Comparison of ENCODE assay signal across 8 cellular contexts in the genomic region with DNA sequence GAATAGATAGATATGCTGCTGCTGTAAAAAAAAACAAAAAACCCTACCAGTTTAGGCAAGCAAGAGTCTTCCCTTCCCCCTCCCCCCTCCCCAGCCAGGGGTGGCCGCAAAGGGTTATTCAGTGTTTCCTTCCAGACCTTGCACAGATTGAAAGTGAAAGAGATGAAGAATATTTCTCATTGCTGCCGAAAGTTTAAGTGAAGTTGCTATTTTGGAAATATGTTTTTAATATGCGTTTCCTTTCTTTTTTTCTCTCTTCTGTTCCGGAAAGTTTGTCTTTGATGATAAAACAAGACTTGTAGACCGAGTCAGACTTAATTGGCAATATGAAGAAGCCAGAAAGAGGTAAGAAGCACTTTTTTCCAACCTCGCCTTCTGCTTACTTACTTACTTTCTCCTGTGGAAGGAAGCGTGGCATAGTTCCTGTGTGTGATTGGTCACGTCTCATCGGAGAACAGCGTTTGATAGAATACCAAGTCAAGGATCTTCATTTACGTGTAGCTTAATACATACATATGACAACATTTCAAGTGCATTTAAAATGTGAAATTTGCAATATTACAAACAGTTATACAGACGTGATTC. TPM values are rescaled to one million over a fixed set of nuclear protein-coding genes. Genes with fewer than 3 reads are reported as not detected.
DNase-seq lines count a peak whose midpoint lies in the region; ATAC-seq and TF ChIP-seq lines count a peak whose summit lies in the region.
"Had no signal": no experiment of that assay in that cellular context is flagged by ENCODE, and none has a peak within 500 bp of the region (broad histone marks: within the 10 kb centered on the region; RNA-seq: fewer than 3 reads in every experiment).

No MANE protein-coding gene starts in this region.

- DNase-seq in activated T-helper 1 cell treated with Interleukin-2 at 50 U/mL for 16 hours (ENCODE audit: low read depth) (peak; percentile 16), occipital lobe (lab: John Stamatoyannopoulos, UW) (no peak), NCI-H187 treated with DMSO at 0.1 percent for 48 hours (lab: John Stamatoyannopoulos, UW) (no peak), prostate gland (ENCODE audit: low spot score) (no peak)
- DNase-seq in naive thymus-derived CD8-positive, alpha-beta T cell, result peak; percentile 21 to 77 (median 38)

- H3K27me3 ChIP-seq in prostate gland (replicated peaks; ENCODE audit: insufficient read depth), result no peaks in the 10 kb centered on the region

- H3K9me3 ChIP-seq in prostate gland, result no peaks in the 10 kb centered on the region

- no peaks in the 10 kb centered on the region for H3K36me3 ChIP-seq in prostate gland

- 70% methylated on average over 12 of the region's 12 CpGs for WGBS in prostate gland

- no peak for TF ChIP-seq CTCF in prostate gland (IDR thresholded peaks at IDR 0.05)

- H3K9me3 Mint-ChIP-seq in naive thymus-derived CD8-positive, alpha-beta T cell, result no peaks in the 10 kb centered on the region

- peaks cover 20 to 63% (median 57%) of the 10 kb centered on the region in 4 donors for H3K4me1 Mint-ChIP-seq in naive thymus-derived CD8-positive, alpha-beta T cell

- H3K4me3 ChIP-seq in prostate gland, result no peak overlapping the region
- H3K4me3 ChIP-seq: SK-N-MC had no signal

- no peaks in the 10 kb centered on the region for H3K27me3 Mint-ChIP-seq in naive thymus-derived CD8-positive, alpha-beta T cell

- H3K36me3 Mint-ChIP-seq in naive thymus-derived CD8-positive, alpha-beta T cell, result peaks cover 0 to 5% (median 2%) of the 10 kb centered on the region in 3 donors

- no peaks in the 10 kb centered on the region for H3K4me1 ChIP-seq in prostate gland (replicated peaks)

- POLR2A ChIA-PET in naive thymus-derived CD8-positive, alpha-beta T cell (lab: Charles Lee), result interaction anchor here (1.1 to 6.8 kb wide), 2 partner anchors 11 to 20 kb away, joined by 3 to 88 read pairs; no protein-coding TSS in a partner anchor

- peak; percentile 87 for ATAC-seq in GM19438 (IDR thresholded peaks at IDR 0.05; ENCODE audit: low read depth, unreplicated experiment)
- peak; percentile 92 for ATAC-seq in HG03175 (IDR thresholded peaks at IDR 0.05; ENCODE audit: unreplicated experiment)
- peak; percentile 76 to 86 for ATAC-seq in naive thymus-derived CD8-positive, alpha-beta T cell

- no peak for TF ChIP-seq POLR2A in prostate gland (IDR thresholded peaks at IDR 0.05)

- H3K27ac ChIP-seq in prostate gland, result no peak overlapping the region
- H3K27ac ChIP-seq: SK-N-MC had no signal

- peak overlapping the region; percentile 79 to 97 (median 92) for H3K27ac Mint-ChIP-seq in naive thymus-derived CD8-positive, alpha-beta T cell

- intact Hi-C loops in prostate gland (cut with DNase I), result no loop called here

- peak overlapping the region; percentile 87 to 95 (median 90) for H3K4me3 Mint-ChIP-seq in naive thymus-derived CD8-positive, alpha-beta T cell

RNA-seq across cellular contexts. Expression of gene CLCN4, which starts 58.4 kb away (rescaled TPM):
- under 1 TPM; 0.42 to 0.69 TPM for total RNA-seq in naive thymus-derived CD8-positive, alpha-beta T cell
- polyA plus RNA-seq in naive thymus-derived CD8-positive, alpha-beta T cell, result not detected
- total RNA-seq in occipital lobe, result 68.6 TPM
- total RNA-seq in prostate gland, result 10 to 100 TPM in 1 of 2 donors, under 1 TPM in 1; 0.50 to 15.3 TPM

Comparison
In these comparisons a context has a peak if more than half of its experiments do, and no peak if none do; other contexts are left out.
1. DNase-seq: peak in activated T-helper 1 cell treated with Interleukin-2 at 50 U/mL for 16 hours (single experiment) and naive thymus-derived CD8-positive, alpha-beta T cell (10 of 10); none in occipital lobe (single experiment), NCI-H187 treated with DMSO at 0.1 percent for 48 hours (single experiment) and prostate gland (single experiment).
2. Peak in every context shown above with its lines, with median percentiles within 50 percentile points of each other: ATAC-seq.